ENCODE assay signal across 1 cellular context in the genomic region with DNA sequence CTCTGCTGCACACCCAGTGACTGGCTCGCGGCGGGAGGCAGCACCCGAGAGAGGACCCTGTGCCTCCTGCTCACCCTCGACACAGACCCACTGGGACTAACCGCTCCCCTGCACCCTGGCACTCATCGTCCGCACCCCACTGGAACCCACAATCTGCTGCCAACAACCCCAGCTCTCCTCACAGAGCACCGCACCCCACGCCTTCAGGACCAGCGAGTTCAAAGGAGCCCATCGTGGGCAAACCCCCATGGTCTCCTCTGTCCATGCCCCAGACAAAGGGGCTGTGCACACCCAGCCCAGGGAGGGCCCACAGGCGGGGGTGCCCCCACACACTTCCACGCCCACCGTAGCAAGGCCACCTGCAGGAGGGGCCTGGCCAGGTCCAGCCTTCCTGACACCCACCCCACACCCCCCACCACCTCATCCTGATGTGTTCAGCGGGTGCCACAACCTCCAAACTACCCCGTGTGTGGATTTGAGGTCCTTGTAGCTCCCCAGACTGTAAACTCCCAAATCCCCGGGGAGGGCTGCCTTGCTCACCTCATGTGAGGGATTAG.
TF ChIP-seq lines count a peak whose summit lies in the region.

No MANE protein-coding gene starts in this region.

TF ChIP-seq in SK-N-SH treated with all-trans-retinoic acid at 6 μM for 48 hours, 23 proteins besides CTCF, POLR2A, EP300 and RAD21 (continued from another document):
- TF ChIP-seq, protein P1, sequence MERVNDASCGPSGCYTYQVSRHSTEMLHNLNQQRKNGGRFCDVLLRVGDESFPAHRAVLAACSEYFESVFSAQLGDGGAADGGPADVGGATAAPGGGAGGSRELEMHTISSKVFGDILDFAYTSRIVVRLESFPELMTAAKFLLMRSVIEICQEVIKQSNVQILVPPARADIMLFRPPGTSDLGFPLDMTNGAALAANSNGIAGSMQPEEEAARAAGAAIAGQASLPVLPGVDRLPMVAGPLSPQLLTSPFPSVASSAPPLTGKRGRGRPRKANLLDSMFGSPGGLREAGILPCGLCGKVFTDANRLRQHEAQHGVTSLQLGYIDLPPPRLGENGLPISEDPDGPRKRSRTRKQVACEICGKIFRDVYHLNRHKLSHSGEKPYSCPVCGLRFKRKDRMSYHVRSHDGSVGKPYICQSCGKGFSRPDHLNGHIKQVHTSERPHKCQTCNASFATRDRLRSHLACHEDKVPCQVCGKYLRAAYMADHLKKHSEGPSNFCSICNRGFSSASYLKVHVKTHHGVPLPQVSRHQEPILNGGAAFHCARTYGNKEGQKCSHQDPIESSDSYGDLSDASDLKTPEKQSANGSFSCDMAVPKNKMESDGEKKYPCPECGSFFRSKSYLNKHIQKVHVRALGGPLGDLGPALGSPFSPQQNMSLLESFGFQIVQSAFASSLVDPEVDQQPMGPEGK (CRISPR knock-in tag; IDR thresholded peaks at IDR 0.05; ENCODE audit: borderline replicate concordance) = no peak
- TF ChIP-seq ZNF70 (CRISPR knock-in tag; IDR thresholded peaks at IDR 0.05) = no peak
- no peak for TF ChIP-seq TOX (CRISPR knock-in tag; IDR thresholded peaks at IDR 0.05; ENCODE audit: borderline replicate concordance)
- no peak for TF ChIP-seq BACH2 (CRISPR knock-in tag; IDR thresholded peaks at IDR 0.05; ENCODE audit: borderline replicate concordance)
- TF ChIP-seq RARB (CRISPR knock-in tag; IDR thresholded peaks at IDR 0.05) = no peak
- TF ChIP-seq, protein P2, sequence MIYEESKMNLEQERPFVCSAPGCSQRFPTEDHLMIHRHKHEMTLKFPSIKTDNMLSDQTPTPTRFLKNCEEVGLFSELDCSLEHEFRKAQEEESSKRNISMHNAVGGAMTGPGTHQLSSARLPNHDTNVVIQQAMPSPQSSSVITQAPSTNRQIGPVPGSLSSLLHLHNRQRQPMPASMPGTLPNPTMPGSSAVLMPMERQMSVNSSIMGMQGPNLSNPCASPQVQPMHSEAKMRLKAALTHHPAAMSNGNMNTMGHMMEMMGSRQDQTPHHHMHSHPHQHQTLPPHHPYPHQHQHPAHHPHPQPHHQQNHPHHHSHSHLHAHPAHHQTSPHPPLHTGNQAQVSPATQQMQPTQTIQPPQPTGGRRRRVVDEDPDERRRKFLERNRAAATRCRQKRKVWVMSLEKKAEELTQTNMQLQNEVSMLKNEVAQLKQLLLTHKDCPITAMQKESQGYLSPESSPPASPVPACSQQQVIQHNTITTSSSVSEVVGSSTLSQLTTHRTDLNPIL (CRISPR knock-in tag; IDR thresholded peaks at IDR 0.05; ENCODE audit: low read depth) = no peak
TF ChIP-seq in SK-N-SH treated with all-trans-retinoic acid at 6 μM for 48 hours: peak in this region for 0.
